In the genomic region with DNA sequence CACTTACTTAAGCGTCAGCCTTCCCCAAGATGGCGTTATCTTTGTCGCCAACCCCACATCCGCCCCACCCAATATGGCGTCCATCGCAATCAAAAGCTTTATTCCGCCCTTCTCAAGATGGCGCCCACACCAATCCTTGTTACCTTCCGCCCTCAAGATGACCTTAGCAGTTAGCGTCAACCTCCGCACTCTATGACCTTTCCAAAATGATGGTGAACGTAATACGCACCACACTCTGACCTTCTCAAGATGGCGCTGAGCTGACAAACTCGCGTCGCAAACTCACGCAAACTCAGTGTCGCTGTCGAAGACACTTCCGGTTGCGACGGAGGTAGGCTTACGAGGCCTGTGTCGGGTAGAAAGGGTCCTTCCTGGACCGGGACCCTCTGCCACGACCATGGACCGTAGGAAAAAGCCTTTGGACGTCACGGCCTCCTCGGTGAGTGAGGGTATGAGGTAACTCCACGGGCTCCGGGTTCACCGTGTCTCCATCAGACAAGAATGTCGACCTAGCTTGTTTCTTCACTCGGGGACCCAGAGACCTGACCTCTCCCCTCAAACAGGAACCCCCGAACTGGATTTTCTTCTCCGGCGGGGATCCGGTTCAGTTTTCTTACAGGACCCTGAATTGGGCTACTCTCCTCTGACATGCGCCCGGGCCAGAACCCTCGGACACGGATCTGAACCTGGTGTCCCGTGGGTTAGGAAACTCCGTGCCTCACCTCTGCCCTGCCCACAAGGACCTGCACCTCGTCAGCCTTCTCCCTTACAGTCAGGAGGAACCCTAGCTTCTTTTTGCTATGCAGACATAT, we compare ENCODE assay signal across 8 cellular contexts. TPM values are rescaled to one million over a fixed set of nuclear protein-coding genes. Genes with fewer than 3 reads are reported as not detected.
A peak's percentile ranks its signal among the peaks of the same experiment; 100 is the strongest.
DNase-seq lines count a peak whose midpoint lies in the region; ATAC-seq, FAIRE-seq and TF ChIP-seq lines count a peak whose summit lies in the region.

CCDC174 (plus strand) TSS at position 323 of the 812 bp plus-strand sequence; CDS start at position 398, 75 bp downstream.

- H3K27ac ChIP-seq in WERI-Rb-1 (peak within 1 kb of the TSS; percentile 84), mammary epithelial cell (ENCODE audit: insufficient read depth, low read depth, low read length) (peak within 1 kb of the TSS; percentile 71), small intestine (ENCODE audit: low read depth in 1 of 2, low read length in 1 of 2) (peak within 1 kb of the TSS; percentile 75 to 96)

- H3K27me3 ChIP-seq in WERI-Rb-1 (ENCODE audit: insufficient read depth, low read depth, severe bottlenecking) = no peaks in the 10 kb centered on the region
- H3K27me3 ChIP-seq in mammary epithelial cell (ENCODE audit: insufficient read depth, low read length) = no peaks in the 10 kb centered on the region
- H3K27me3 ChIP-seq in small intestine (ENCODE audit: control insufficient read depth in 2 of 2, insufficient read depth in 2 of 2, low read length in 2 of 2) = no peaks in the 10 kb centered on the region

- CTCF ChIA-PET in mammary epithelial cell (lab: Charles Lee; ENCODE audit: low non-redundant PET) = interaction anchor here (0.5 to 0.7 kb wide), 2 partner anchors 63 to 391 kb away, joined by 4 to 5 read pairs; no protein-coding TSS in a partner anchor

- H3K36me3 ChIP-seq in WERI-Rb-1 (peaks cover 21% of the 10 kb centered on the region), mammary epithelial cell (ENCODE audit: insufficient read depth, low read length) (peaks cover 7% of the 10 kb centered on the region), small intestine (ENCODE audit: control insufficient read depth in 2 of 2, insufficient read depth in 2 of 2, low read length in 2 of 2) (peaks cover 2 to 6% of the 10 kb centered on the region in 2 donors)

- H3K9me3 ChIP-seq in WERI-Rb-1 (ENCODE audit: severe bottlenecking) (no peaks in the 10 kb centered on the region), mammary epithelial cell (replicated peaks; ENCODE audit: insufficient read depth, low read length) (no peaks in the 10 kb centered on the region), small intestine (ENCODE audit: control insufficient read depth, low read depth) (no peaks in the 10 kb centered on the region)

- BruUV-seq in mammary epithelial cell (replicated peaks; lab: Mats Ljungman, UMichigan) = TSS peak; percentile 55

- peak within 1 kb of the TSS; percentile 79 for H3K4me2 ChIP-seq in mammary epithelial cell (ENCODE audit: insufficient read depth, low read depth, low read length)

- H3K79me2 ChIP-seq in mammary epithelial cell (ENCODE audit: insufficient read depth, low read length) = peaks cover 26% of the 10 kb centered on the region

- H2AFZ ChIP-seq in mammary epithelial cell (ENCODE audit: low read depth, low read length) = peak within 1 kb of the TSS; percentile 94

- TF ChIP-seq CTCF in WERI-Rb-1 (IDR thresholded peaks at IDR 0.05; ENCODE audit: low read depth, low read length) (no peak), mammary epithelial cell (conservative IDR thresholded peaks at IDR 0.05 in 1 of 2, IDR thresholded peaks at IDR 0.05 in 1 of 2; ENCODE audit: extremely low read depth in 1 of 2, insufficient read depth in 1 of 2, low read depth in 1 of 2, low read length in 2 of 2) (no peak)

- peak within 1 kb of the TSS; percentile 99 for H3K4me3 ChIP-seq in WERI-Rb-1 (ENCODE audit: low read depth, low read length)
- H3K4me3 ChIP-seq in mammary epithelial cell (replicated peaks in 1 of 3; ENCODE audit: insufficient read depth in 1 of 3, low read depth in 2 of 3, low read length in 3 of 3) = peak within 1 kb of the TSS; percentile 54 to 86 (median 66)
- H3K4me3 ChIP-seq in small intestine (ENCODE audit: low read depth in 1 of 2, low read length in 2 of 2) = peak within 1 kb of the TSS; percentile 51 to 60

- peak within 1 kb of the TSS; percentile 83 for H3K9ac ChIP-seq in mammary epithelial cell (ENCODE audit: insufficient read depth, low read length)

- dilution Hi-C loops in mammary epithelial cell (cut with HindIII; ENCODE audit: low sequenced_read_pairs) = no loop called here

- FAIRE-seq in small intestine (lab: Jason Lieb, UNC) = no peak

- H3K4me1 ChIP-seq in mammary epithelial cell (ENCODE audit: insufficient read depth, low read length) = peaks cover 14% of the 10 kb centered on the region
- peaks cover 2 to 4% of the 10 kb centered on the region in 2 donors for H3K4me1 ChIP-seq in small intestine (ENCODE audit: control insufficient read depth in 2 of 2, insufficient read depth in 1 of 2, low read depth in 1 of 2, low read length in 1 of 2)

- DNase-seq in ACHN = peak; percentile 96
- peak; percentile 94 for DNase-seq in NCI-H2227 (lab: John Stamatoyannopoulos, UW; ENCODE audit: unreplicated experiment)
- DNase-seq in WERI-Rb-1 = peak; percentile 95
- peak; percentile 99 for DNase-seq in mammary epithelial cell
- DNase-seq in iPS-NIHi11 (ENCODE audit: low spot score) = peak; percentile 92
- peak; percentile 100 for DNase-seq in small intestine

- no peaks in the 10 kb centered on the region for H4K20me1 ChIP-seq in mammary epithelial cell (ENCODE audit: insufficient read depth, low read length)

- intact Hi-C loops in mammary epithelial cell (cut with micrococcal nuclease) = loop anchor here (5.0 kb wide), 1 partner anchor 99 kb away; no protein-coding TSS in a partner anchor

- ATAC-seq in GM18873 (IDR thresholded peaks at IDR 0.05; ENCODE audit: low FRiP score, unreplicated experiment) = peak; percentile 99
- ATAC-seq in HG03139 (IDR thresholded peaks at IDR 0.05; ENCODE audit: unreplicated experiment) = peak; percentile 98

- WGBS in mammary epithelial cell (ENCODE audit: low coverage, missing lambda C conversion rate) = 2% methylated on average over 41 of the region's 47 CpGs
- 0 to 1% (median 0%) methylated on average over 47 of the region's 47 CpGs for WGBS in small intestine, 3 donors

- in situ Hi-C loops in ACHN (cut with HindIII; ENCODE audit: low pct_ligation_motif_present, low pct_unique_long_range_greater_than_20kb, low sequenced_read_pairs) = no loop called here
- in situ Hi-C loops in mammary epithelial cell (cut with MboI; ENCODE audit: low sequenced_read_pairs in 2 of 2) = no loop called here

RNA-seq across cellular contexts. Expression of gene CCDC174, which starts in this region (rescaled TPM):
- 10 to 100 TPM; 13.5 to 24.9 TPM for total RNA-seq in mammary epithelial cell
- polyA plus RNA-seq in mammary epithelial cell = 5.0 TPM
- polyA minus RNA-seq in mammary epithelial cell = 1.2 TPM
- polyA plus RNA-seq in small intestine = 10 to 100 TPM; 15.3 to 19.0 (median 18.6) TPM

Comparison
In these comparisons a context has a peak if more than half of its experiments do, and no peak if none do; other contexts are left out.
1. Peak in every context shown above with its lines: DNase-seq, ATAC-seq, H3K4me3 ChIP-seq and H3K27ac ChIP-seq.